In genomic region chr1:178389441-178389840, GRCh38 we compare ENCODE assay signal across 34 cellular contexts.
DNase-seq lines count a peak whose midpoint lies in the region; ATAC-seq, FAIRE-seq and TF ChIP-seq lines count a peak whose summit lies in the region.
"Had no signal": no experiment of that assay in that cellular context is flagged by ENCODE, and none has a peak within 500 bp of the region (broad histone marks: within the 10 kb centered on the region; RNA-seq: fewer than 3 reads in every experiment).

No MANE protein-coding gene starts in this region.

- H3K27ac ChIP-seq in GM23248 (no peak overlapping the region), fibroblast of lung (ENCODE audit: insufficient read depth, low read length) (no peak overlapping the region), muscle layer of colon (ENCODE audit: low read depth, low read length) (peak overlapping the region; percentile 34)
- H3K27ac ChIP-seq: esophagus squamous epithelium, Peyer's patch, tibial nerve, VCaP had no signal

- peaks cover 15% of the 10 kb centered on the region for H3F3A ChIP-seq in GM23248 (ENCODE audit: insufficient read depth)

- no peak for ATAC-seq in GM19395 (IDR thresholded peaks at IDR 0.05; ENCODE audit: unreplicated experiment)
- ATAC-seq: CD8-positive, alpha-beta T cell; GM12878; HCT116; naive thymus-derived CD4-positive, alpha-beta T cell; stimulated activated effector memory CD8-positive, alpha-beta T cell treated with anti-CD3 and anti-CD28 coated beads, Interleukin-12 subunit alpha, Interleukin-12 subunit beta, amount 100 ng/mL, for 72 hours had no signal

- peak; percentile 41 for DNase-seq in GM23248
- peak; percentile 35 for DNase-seq in fibroblast of lung (ENCODE audit: low read depth in 2 of 2)
- no peak for DNase-seq in GM20000 (ENCODE audit: low spot score)
- no peak for DNase-seq in middle frontal gyrus (ENCODE audit: extremely low spot score, low spot score)
- DNase-seq in lower leg skin (ENCODE audit: low spot score in 2 of 2): no peak
- DNase-seq: ACHN; activated CD4-positive, alpha-beta T cell treated with anti-CD3 and anti-CD28 coated beads for 4 hours; activated CD8-positive, alpha-beta memory T cell treated with anti-CD3 and anti-CD28 coated beads for 24 hours; activated effector memory CD4-positive, alpha-beta T cell treated with anti-CD3 and anti-CD28 coated beads, Interleukin-2, amount 50 U/mL, for 16 hours; activated T-cell treated with anti-CD3 and anti-CD28 coated beads, Interleukin-2, amount 50 U/mL, for 1 hour; aorta; CD8-positive, alpha-beta T cell; DMS 273 treated with DMSO at 0.1 percent for 48 hours; esophagus squamous epithelium; kidney; left ventricle myocardium superior; naive thymus-derived CD4-positive, alpha-beta T cell; NCI-H1048; NCI-H446; NCI-H748 treated with DMSO at 0.1 percent for 48 hours; Peyer's patch; SHP77 treated with DMSO at 0.1 percent for 48 hours; sigmoid colon; stimulated activated CD4-positive, alpha-beta T cell treated with anti-CD3 and anti-CD28 coated beads, Interleukin-15, amount 100 ng/mL, for 24 hours; T-helper 9 cell had no signal

- H3K9me2 ChIP-seq in GM23248 (ENCODE audit: insufficient read depth): no peaks in the 10 kb centered on the region

- H3K36me3 ChIP-seq in GM23248 (ENCODE audit: low read depth): peaks cover 9% of the 10 kb centered on the region; the same call in 1 of the 2 replicates
- no peaks in the 10 kb centered on the region for H3K36me3 ChIP-seq in fibroblast of lung (ENCODE audit: control insufficient read depth, insufficient read depth, low read length)
- no peaks in the 10 kb centered on the region for H3K36me3 ChIP-seq in muscle layer of colon (ENCODE audit: insufficient read depth, low read length)
- H3K36me3 ChIP-seq: Peyer's patch, sigmoid colon, tibial nerve had no signal

- H3K79me2 ChIP-seq in GM23248 (ENCODE audit: insufficient read depth): peaks cover 69% of the 10 kb centered on the region
- no peaks in the 10 kb centered on the region for H3K79me2 ChIP-seq in fibroblast of lung (ENCODE audit: control insufficient read depth, insufficient read depth, low read length)

- H3K9ac ChIP-seq in GM23248 (no peak overlapping the region), fibroblast of lung (ENCODE audit: insufficient read depth, low read length) (no peak overlapping the region), muscle layer of colon (ENCODE audit: low read length) (no peak overlapping the region)

- intact Hi-C loops in lower leg skin (cut with DNase I; ENCODE audit: low total_unique reads): no loop called here

- H3K27me3 ChIP-seq in GM23248 (replicated peaks; ENCODE audit: insufficient read depth) (no peaks in the 10 kb centered on the region), fibroblast of lung (ENCODE audit: control insufficient read depth, insufficient read depth, low read length) (no peaks in the 10 kb centered on the region), muscle layer of colon (ENCODE audit: control insufficient read depth in 1 of 2, insufficient read depth in 2 of 2, low read length in 2 of 2) (no peaks in the 10 kb centered on the region)
- H3K27me3 ChIP-seq: esophagus squamous epithelium, Peyer's patch, sigmoid colon, tibial nerve had no signal

- H4K20me1 ChIP-seq in GM23248 (ENCODE audit: insufficient read depth) (peaks cover 4% of the 10 kb centered on the region; the same call in 1 of the 2 replicates), fibroblast of lung (ENCODE audit: control insufficient read depth, extremely low read depth, insufficient read depth, low read length) (no peaks in the 10 kb centered on the region)

- H3K4me1 ChIP-seq in GM23248 (ENCODE audit: insufficient read depth): peaks cover 22% of the 10 kb centered on the region
- H3K4me1 ChIP-seq in fibroblast of lung (ENCODE audit: control insufficient read depth, extremely low read depth, insufficient read depth, low read length): peaks cover 11% of the 10 kb centered on the region
- peaks cover 21% of the 10 kb centered on the region for H3K4me1 ChIP-seq in muscle layer of colon (ENCODE audit: insufficient read depth, low read length)
- H3K4me1 ChIP-seq: Peyer's patch had no signal

- peak; percentile 5 for FAIRE-seq in TTC549 (lab: Jason Lieb, UNC)
- FAIRE-seq: endometrium, GM12878, kidney had no signal

- TF ChIP-seq CTCF in fibroblast of lung (conservative IDR thresholded peaks at IDR 0.05 in 1 of 2, IDR thresholded peaks at IDR 0.05 in 1 of 2; ENCODE audit: low read depth in 1 of 2, low read length in 2 of 2): no peak
- no peak for TF ChIP-seq CTCF in GM20000 (IDR thresholded peaks at IDR 0.05; ENCODE audit: extremely low read depth, missing control alignments)
- no peak for TF ChIP-seq CTCF in lower leg skin (IDR thresholded peaks at IDR 0.05)

- H3K4me2 ChIP-seq in GM23248 (ENCODE audit: unreplicated experiment): peak overlapping the region; percentile 54
- H3K4me2 ChIP-seq in fibroblast of lung (ENCODE audit: extremely low read depth, insufficient read depth, low read length): peak overlapping the region; percentile 74

- in situ Hi-C loops in GM23248 (cut with MboI): no loop called here

- H3K4me3 ChIP-seq in GM23248 (no peak overlapping the region), fibroblast of lung (replicated peaks in 1 of 4; ENCODE audit: control extremely low read depth in 1 of 4, insufficient read depth in 1 of 4, low read depth in 3 of 4, low read length in 4 of 4) (no peak overlapping the region), muscle layer of colon (ENCODE audit: low read depth in 1 of 2, low read length in 2 of 2) (no peak overlapping the region), lower leg skin (ENCODE audit: low read depth, poor library complexity, severe bottlenecking) (no peak overlapping the region)
- H3K4me3 ChIP-seq: esophagus squamous epithelium, GM12878, Peyer's patch, tibial nerve had no signal

- no peaks in the 10 kb centered on the region for H3K9me3 ChIP-seq in GM23248 (ENCODE audit: low read depth)
- H3K9me3 ChIP-seq in fibroblast of lung (ENCODE audit: control insufficient read depth, insufficient read depth, low read depth, low read length): no peaks in the 10 kb centered on the region
- H3K9me3 ChIP-seq in muscle layer of colon (ENCODE audit: low read length): no peaks in the 10 kb centered on the region
- H3K9me3 ChIP-seq: esophagus squamous epithelium, Peyer's patch, sigmoid colon, tibial nerve had no signal

- TF ChIP-seq POLR2A in lower leg skin (IDR thresholded peaks at IDR 0.05): no peak

- no peak overlapping the region for H2AFZ ChIP-seq in GM23248
- no peak overlapping the region for H2AFZ ChIP-seq in fibroblast of lung (ENCODE audit: low read length)

Comparison
In these comparisons a context has a peak if more than half of its experiments do, and no peak if none do; other contexts are left out.
1. DNase-seq: peak in GM23248 (single experiment) and fibroblast of lung (2 of 2); none in GM20000 (single experiment), middle frontal gyrus (single experiment) and lower leg skin (0 of 2).